9 cellular contexts compared by ENCODE assay signal in the genomic region with DNA sequence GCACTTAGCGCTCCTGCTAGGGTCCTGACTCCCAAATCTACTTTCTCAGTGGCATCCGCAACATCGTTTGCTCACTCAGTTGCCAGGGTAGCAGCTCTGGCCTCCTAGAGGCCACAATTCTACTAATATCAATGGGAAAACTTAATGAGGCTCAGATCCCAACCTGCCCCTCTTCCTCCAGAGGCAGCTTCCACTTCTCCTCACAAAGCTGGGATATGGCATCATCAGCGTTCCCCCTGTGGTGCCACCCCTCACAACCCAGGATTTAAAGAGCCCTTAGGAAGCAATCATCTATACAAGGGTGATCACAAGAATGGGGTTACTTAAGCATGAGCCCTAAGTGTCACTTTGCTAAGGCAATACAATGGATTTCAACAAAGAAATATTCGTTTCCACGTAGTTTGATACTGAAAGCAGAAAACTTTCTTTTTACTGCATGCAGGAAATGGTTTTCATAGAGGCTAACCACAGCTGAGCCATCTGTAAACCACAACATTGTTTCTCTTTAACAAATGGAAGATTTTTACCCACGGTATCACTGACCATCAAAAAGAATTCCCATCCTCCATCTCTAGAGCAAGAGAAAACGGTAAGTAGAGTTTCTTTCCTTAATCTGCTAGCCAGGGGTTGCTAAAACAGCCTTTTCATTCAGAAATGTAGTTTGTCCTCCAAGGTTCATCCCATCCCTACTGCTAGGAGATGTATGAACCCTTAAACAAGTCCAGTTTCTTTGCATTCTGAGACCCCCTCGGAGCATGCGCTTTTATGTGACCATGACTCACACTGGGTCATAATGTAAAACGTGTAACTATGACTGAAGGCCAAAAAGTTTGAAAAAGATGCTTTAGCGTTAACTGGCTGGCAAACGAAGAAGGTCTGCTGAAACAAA.
DNase-seq lines count a peak whose midpoint lies in the region; ATAC-seq and TF ChIP-seq lines count a peak whose summit lies in the region.
"Had no signal": no experiment of that assay in that cellular context is flagged by ENCODE, and none has a peak within 500 bp of the region (broad histone marks: within the 10 kb centered on the region; RNA-seq: fewer than 3 reads in every experiment).

No MANE protein-coding gene starts in this region.

- H3K27ac ChIP-seq in RWPE1 = no peak overlapping the region
- H3K27ac ChIP-seq: parathyroid adenoma had no signal

- peak; percentile 82 for ATAC-seq in GM21390 (IDR thresholded peaks at IDR 0.05; ENCODE audit: unreplicated experiment)

- no peak for TF ChIP-seq CTCF in retinal pigment epithelial cell (conservative IDR thresholded peaks at IDR 0.05; ENCODE audit: low read depth, low read length)
- no peak for TF ChIP-seq CTCF in RWPE1 (conservative IDR thresholded peaks at IDR 0.05; ENCODE audit: low read depth)

- no peak overlapping the region for H3K4me3 ChIP-seq in retinal pigment epithelial cell (ENCODE audit: low read length)

- DNase-seq in ELR (ENCODE audit: low read depth) = peak; percentile 93
- DNase-seq in HK-2 (ENCODE audit: unreplicated experiment) = peak; percentile 53
- DNase-seq in brain pericyte (ENCODE audit: low read depth, low spot score) = peak; percentile 58
- DNase-seq in retinal pigment epithelial cell (ENCODE audit: low read depth) = peak; percentile 28
- DNase-seq in RWPE1 (ENCODE audit: low spot score) = no peak
- DNase-seq in activated CD4-positive, CD25-positive, alpha-beta regulatory T cell (lab: John Stamatoyannopoulos, UW) = no peak
- no peak for DNase-seq in NCI-H510A treated with DMSO at 0.1 percent for 48 hours (lab: John Stamatoyannopoulos, UW)

- CTCF ChIA-PET in RWPE1 (lab: Yijun Ruan, JAX) = interaction anchor here (0.6 kb wide), 1 partner anchor 15 kb away, joined by 4 read pairs; no protein-coding TSS in a partner anchor

- POLR2A ChIA-PET in RWPE1 (lab: Yijun Ruan, JAX; ENCODE audit: low non-redundant PET) = interaction anchor here (0.6 kb wide), 1 partner anchor 335 kb away, joined by 3 read pairs; a partner anchor contains a TSS

Comparison
In these comparisons a context has a peak if more than half of its experiments do, and no peak if none do; other contexts are left out.
1. DNase-seq: peak in ELR (single experiment), HK-2 (single experiment), brain pericyte (single experiment) and retinal pigment epithelial cell (single experiment); none in RWPE1 (single experiment), activated CD4-positive, CD25-positive, alpha-beta regulatory T cell (0 of 4) and NCI-H510A treated with DMSO at 0.1 percent for 48 hours (single experiment).